14 cellular contexts compared by ENCODE assay signal in the genomic region with DNA sequence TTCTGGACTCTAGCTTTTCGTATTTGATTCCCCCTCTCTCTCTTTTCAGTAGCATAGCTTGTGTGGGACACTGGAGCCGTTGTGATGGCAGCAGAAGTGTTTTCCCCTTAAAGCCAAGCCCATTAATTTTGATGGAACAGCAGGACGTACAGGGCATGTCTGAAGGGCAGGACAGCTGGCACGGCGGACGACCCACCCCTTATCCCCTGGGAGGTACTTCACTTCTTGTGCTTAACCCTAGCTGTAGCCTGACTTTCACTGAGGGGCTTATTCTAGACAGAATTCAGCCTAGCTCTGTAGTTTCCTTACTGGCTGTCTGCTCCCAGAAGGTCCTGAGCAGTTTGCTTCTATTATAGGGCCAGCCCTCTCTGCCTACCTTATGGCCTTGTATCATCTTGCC. TPM values are rescaled to one million over a fixed set of nuclear protein-coding genes. Genes with fewer than 3 reads are reported as not detected.
A peak's percentile ranks its signal among the peaks of the same experiment; 100 is the strongest.
DNase-seq lines count a peak whose midpoint lies in the region; ATAC-seq and TF ChIP-seq lines count a peak whose summit lies in the region.
"Had no signal": no experiment of that assay in that cellular context is flagged by ENCODE, and none has a peak within 500 bp of the region (broad histone marks: within the 10 kb centered on the region; RNA-seq: fewer than 3 reads in every experiment).

No MANE protein-coding gene starts in this region.

- H3K36me3 Mint-ChIP-seq in activated T-helper 17 cell treated with anti-CD3 and anti-CD28 coated beads, Interleukin-2, amount 50 U/mL, for 72 hours (ENCODE audit: low read depth) = peaks cover 100% of the 10 kb centered on the region
- peaks cover 82% of the 10 kb centered on the region for H3K36me3 Mint-ChIP-seq in nephron (ENCODE audit: low read depth)

- H3K27me3 Mint-ChIP-seq in activated T-helper 17 cell treated with anti-CD3 and anti-CD28 coated beads, Interleukin-2, amount 50 U/mL, for 72 hours = no peaks in the 10 kb centered on the region
- H3K27me3 Mint-ChIP-seq in nephron (ENCODE audit: low read depth) = no peaks in the 10 kb centered on the region
- H3K27me3 Mint-ChIP-seq: CD8-positive, alpha-beta memory T cell had no signal

- peaks cover 6% of the 10 kb centered on the region for H3K4me1 Mint-ChIP-seq in activated T-helper 17 cell treated with anti-CD3 and anti-CD28 coated beads, Interleukin-2, amount 50 U/mL, for 72 hours
- peaks cover 29% of the 10 kb centered on the region for H3K4me1 Mint-ChIP-seq in nephron
- H3K4me1 Mint-ChIP-seq: CD14-positive monocyte had no signal

- H3K4me3 Mint-ChIP-seq in activated T-helper 17 cell treated with anti-CD3 and anti-CD28 coated beads, Interleukin-2, amount 50 U/mL, for 72 hours = no peak overlapping the region
- peak overlapping the region in 1 of 3 experiments; percentile 44 for H3K4me3 Mint-ChIP-seq in nephron
- H3K4me3 Mint-ChIP-seq: CD14-positive monocyte; CD8-positive, alpha-beta memory T cell had no signal

- ATAC-seq in activated T-helper 17 cell treated with anti-CD3 and anti-CD28 coated beads, Interleukin-2, amount 50 U/mL, for 72 hours (replicated peaks) = no peak

- peak; percentile 15 for DNase-seq in DMS 273 (lab: John Stamatoyannopoulos, UW; ENCODE audit: unreplicated experiment)
- no peak for DNase-seq in DMS 273 treated with DMSO at 0.1 percent for 48 hours (lab: John Stamatoyannopoulos, UW)
- DNase-seq in D341Med (ENCODE audit: low spot score) = peak; percentile 60
- DNase-seq in EL = no peak
- DNase-seq in stimulated activated CD4-positive, alpha-beta T cell treated with anti-CD3 and anti-CD28 coated beads, Interleukin-1b, Interleukin-23, amount 100 ng/mL, for 48 hours = no peak
- DNase-seq: Caco-2; CD8-positive, alpha-beta memory T cell; DMS79; GM23248; H7; IMR-90 had no signal

- TF ChIP-seq CTCF in nephron (IDR thresholded peaks at IDR 0.05; ENCODE audit: unreplicated experiment in 3 of 3) = no peak

- H3K27ac Mint-ChIP-seq in activated T-helper 17 cell treated with anti-CD3 and anti-CD28 coated beads, Interleukin-2, amount 50 U/mL, for 72 hours = peak overlapping the region; percentile 29
- peak overlapping the region in 2 of 3 experiments; percentile 22 to 41 for H3K27ac Mint-ChIP-seq in nephron

- H3K9me3 Mint-ChIP-seq in activated T-helper 17 cell treated with anti-CD3 and anti-CD28 coated beads, Interleukin-2, amount 50 U/mL, for 72 hours = no peaks in the 10 kb centered on the region
- H3K9me3 Mint-ChIP-seq in nephron = no peaks in the 10 kb centered on the region
- H3K9me3 Mint-ChIP-seq: CD14-positive monocyte; CD8-positive, alpha-beta memory T cell had no signal

RNA-seq across cellular contexts. Expression of gene PPFIA4, which starts 8.6 kb away (rescaled TPM):
- total RNA-seq in activated T-helper 17 cell treated with anti-CD3 and anti-CD28 coated beads, Interleukin-2, amount 50 U/mL, for 72 hours = 100 to 1,000 TPM in 1 of 2 donors, 10 to 100 TPM in 1; 38.1 to 244 TPM

RNA-seq across cellular contexts. Expression of gene TMEM183A, which starts 10.5 kb away (rescaled TPM):
- total RNA-seq in activated T-helper 17 cell treated with anti-CD3 and anti-CD28 coated beads, Interleukin-2, amount 50 U/mL, for 72 hours = 10 to 100 TPM; 50.1 to 62.6 TPM

RNA-seq across cellular contexts. Expression of gene CYB5R1, which starts 50.6 kb away (rescaled TPM):
- total RNA-seq in activated T-helper 17 cell treated with anti-CD3 and anti-CD28 coated beads, Interleukin-2, amount 50 U/mL, for 72 hours = 10 to 100 TPM; 19.6 to 19.7 TPM

RNA-seq across cellular contexts. Expression of gene ADIPOR1, which starts 59.6 kb away (rescaled TPM):
- 100 to 1,000 TPM in 1 of 2 donors, 10 to 100 TPM in 1; 71.0 to 102 TPM for total RNA-seq in activated T-helper 17 cell treated with anti-CD3 and anti-CD28 coated beads, Interleukin-2, amount 50 U/mL, for 72 hours

Comparison
In these comparisons a context has a peak if more than half of its experiments do, and no peak if none do; other contexts are left out.
1. DNase-seq: peak in DMS 273 (single experiment) and D341Med (single experiment); none in DMS 273 treated with DMSO at 0.1 percent for 48 hours (single experiment), EL (single experiment) and stimulated activated CD4-positive, alpha-beta T cell treated with anti-CD3 and anti-CD28 coated beads, Interleukin-1b, Interleukin-23, amount 100 ng/mL, for 48 hours (single experiment).